ENCODE assay signal across 8 cellular contexts in genomic region chr7:39414669-39415035, GRCh38.
DNase-seq lines count a peak whose midpoint lies in the region; ATAC-seq and TF ChIP-seq lines count a peak whose summit lies in the region.

No MANE protein-coding gene starts in this region.

- H3K36me3 Mint-ChIP-seq in activated naive CD4-positive, alpha-beta T cell treated with anti-CD3 and anti-CD28 coated beads, Interleukin-2, amount 50 U/mL, for 24 hours, result no peaks in the 10 kb centered on the region

- no peak overlapping the region for H2AFZ ChIP-seq in mesenchymal stem cell (ENCODE audit: low read depth, low read length)

- no peaks in the 10 kb centered on the region for H3K9me3 ChIP-seq in mesenchymal stem cell (ENCODE audit: control insufficient read depth, low read length)

- ATAC-seq in HG03469 (IDR thresholded peaks at IDR 0.05; ENCODE audit: unreplicated experiment), result no peak

- H4K91ac ChIP-seq in mesenchymal stem cell (ENCODE audit: low read length), result no peak overlapping the region

- in situ Hi-C loops in brain microvascular endothelial cell (cut with HindIII; ENCODE audit: low pct_ligation_motif_present, low sequenced_read_pairs), result no loop called here

- H3K4me3 Mint-ChIP-seq in activated naive CD4-positive, alpha-beta T cell treated with anti-CD3 and anti-CD28 coated beads, Interleukin-2, amount 50 U/mL, for 24 hours, result peak overlapping the region; percentile 44

- H2BK120ac ChIP-seq in mesenchymal stem cell (ENCODE audit: low read depth, low read length), result no peak overlapping the region

- H2BK5ac ChIP-seq in mesenchymal stem cell (ENCODE audit: low read depth, low read length, poor library complexity, severe bottlenecking), result no peak overlapping the region

- no peak for DNase-seq in activated naive CD4-positive, alpha-beta T cell treated with Interleukin-2 at 50 U/mL for 16 hours
- DNase-seq in brain microvascular endothelial cell, result no peak
- DNase-seq in mesenchymal stem cell, result no peak
- DNase-seq in NCI-H1694 (lab: John Stamatoyannopoulos, UW), result no peak
- DNase-seq in NCI-H2227 (lab: John Stamatoyannopoulos, UW; ENCODE audit: unreplicated experiment), result no peak

- WGBS in mesenchymal stem cell, result 17% methylated on average over 5 of the region's 8 CpGs
- WGBS in urinary bladder, result 6% methylated on average over 8 of the region's 8 CpGs

- peaks cover 8% of the 10 kb centered on the region for H3K4me1 Mint-ChIP-seq in activated naive CD4-positive, alpha-beta T cell treated with anti-CD3 and anti-CD28 coated beads, Interleukin-2, amount 50 U/mL, for 24 hours

- no peak overlapping the region for H2BK12ac ChIP-seq in mesenchymal stem cell (ENCODE audit: low read length in 2 of 2)

- H3K4me3 ChIP-seq in brain microvascular endothelial cell (ENCODE audit: low read depth, low read length) (peak overlapping the region; percentile 71), mesenchymal stem cell (ENCODE audit: insufficient read depth in 1 of 2, low read depth in 1 of 2, low read length in 2 of 2) (peak overlapping the region; percentile 61 to 86), urinary bladder (ENCODE audit: low read depth, low read length) (peak overlapping the region; percentile 54)

- no peak overlapping the region for H2AK5ac ChIP-seq in mesenchymal stem cell (ENCODE audit: low read length, severe bottlenecking)

- H3K4me1 ChIP-seq in mesenchymal stem cell (ENCODE audit: control insufficient read depth, insufficient read depth, low read depth, low read length) (no peaks in the 10 kb centered on the region), urinary bladder (ENCODE audit: insufficient read depth) (no peaks in the 10 kb centered on the region)

- H3K18ac ChIP-seq in mesenchymal stem cell (ENCODE audit: low read depth in 1 of 2, low read length in 2 of 2), result no peak overlapping the region

- H3K27me3 ChIP-seq in brain microvascular endothelial cell (replicated peaks), result no peaks in the 10 kb centered on the region
- peaks cover 0 to 19% of the 10 kb centered on the region in 2 experiments for H3K27me3 ChIP-seq in mesenchymal stem cell (ENCODE audit: control insufficient read depth in 1 of 2, insufficient read depth in 1 of 2, low read length in 2 of 2)

- H3K14ac ChIP-seq in mesenchymal stem cell (ENCODE audit: low read length in 2 of 2), result no peak overlapping the region

- H3K9me3 Mint-ChIP-seq in activated naive CD4-positive, alpha-beta T cell treated with anti-CD3 and anti-CD28 coated beads, Interleukin-2, amount 50 U/mL, for 24 hours, result no peaks in the 10 kb centered on the region

- TF ChIP-seq CTCF in brain microvascular endothelial cell (IDR thresholded peaks at IDR 0.05; ENCODE audit: low read depth, low read length, missing control alignments), result no peak

- no peak overlapping the region for H2BK15ac ChIP-seq in mesenchymal stem cell (ENCODE audit: low read depth, poor library complexity, severe bottlenecking)

- H3K79me1 ChIP-seq in mesenchymal stem cell (replicated peaks; ENCODE audit: low read length, poor library complexity, severe bottlenecking), result no peaks in the 10 kb centered on the region

- no peak overlapping the region for H3K4ac ChIP-seq in mesenchymal stem cell (ENCODE audit: low read depth in 1 of 2, low read length in 2 of 2)

- H4K8ac ChIP-seq in mesenchymal stem cell (ENCODE audit: low read length), result no peak overlapping the region

- H3K27ac ChIP-seq in brain microvascular endothelial cell (no peak overlapping the region), mesenchymal stem cell (ENCODE audit: low read length, poor library complexity, severe bottlenecking) (peak overlapping the region; percentile 5), urinary bladder (ENCODE audit: low read depth) (no peak overlapping the region)

- no peak overlapping the region for H3K27ac Mint-ChIP-seq in activated naive CD4-positive, alpha-beta T cell treated with anti-CD3 and anti-CD28 coated beads, Interleukin-2, amount 50 U/mL, for 24 hours

- H3K23ac ChIP-seq in mesenchymal stem cell (ENCODE audit: low read length in 2 of 2), result no peak overlapping the region

- peak overlapping the region; percentile 61 for H3K9ac ChIP-seq in mesenchymal stem cell (ENCODE audit: low read length)

- H3K36me3 ChIP-seq in brain microvascular endothelial cell (replicated peaks), result no peaks in the 10 kb centered on the region
- H3K36me3 ChIP-seq in mesenchymal stem cell (ENCODE audit: control insufficient read depth in 1 of 2, insufficient read depth in 2 of 2, low read depth in 1 of 2, low read length in 2 of 2), result no peaks in the 10 kb centered on the region
- no peaks in the 10 kb centered on the region for H3K36me3 ChIP-seq in urinary bladder (ENCODE audit: insufficient read depth)

- H3K27me3 Mint-ChIP-seq in activated naive CD4-positive, alpha-beta T cell treated with anti-CD3 and anti-CD28 coated beads, Interleukin-2, amount 50 U/mL, for 24 hours, result peaks cover 31% of the 10 kb centered on the region

- peak overlapping the region; percentile 99 for H3K4me2 ChIP-seq in mesenchymal stem cell (ENCODE audit: low read length, poor library complexity, severe bottlenecking)
